In genomic region chr3:62570888-62571287, GRCh38 we compare ENCODE assay signal across 24 cellular contexts.
"Had no signal": no experiment of that assay in that cellular context is flagged by ENCODE, and none has a peak within 500 bp of the region (broad histone marks: within the 10 kb centered on the region; RNA-seq: fewer than 3 reads in every experiment).

No MANE protein-coding gene starts in this region.

- H3K4me2 ChIP-seq: smooth muscle cell had no signal

- H3K9me3 ChIP-seq: lower lobe of right lung, prostate gland, right atrium auricular region, suprapubic skin, transverse colon, vagina had no signal

- H3K4me3 Mint-ChIP-seq: immature natural killer cell; memory B cell; natural killer cell; stimulated activated naive CD8-positive, alpha-beta T cell treated with anti-CD3 and anti-CD28 coated beads, Interleukin-15, amount 100 ng/mL, for 72 hours had no signal

- H3K27me3 ChIP-seq: right atrium auricular region, suprapubic skin, transverse colon, vagina had no signal

- H3K4me1 Mint-ChIP-seq: immature natural killer cell; memory B cell; natural killer cell; stimulated activated naive CD8-positive, alpha-beta T cell treated with anti-CD3 and anti-CD28 coated beads, Interleukin-15, amount 100 ng/mL, for 72 hours had no signal

- H3K27ac ChIP-seq: coronary artery, lower lobe of right lung, prostate gland, right atrium auricular region, suprapubic skin, transverse colon, vagina had no signal

- DNase-seq: dermis blood vessel endothelial cell; effector memory CD4-positive, alpha-beta T cell; erythroblast; hypothalamus; immature natural killer cell; left ventricle myocardium superior; lower lobe of right lung; natural killer cell; occipital lobe; stimulated activated CD4-positive, alpha-beta T cell treated with anti-CD3 and anti-CD28 coated beads, Interleukin-12 subunit alpha, Interleukin-12 subunit beta, amount 100 ng/mL, for 4 hours; stimulated activated CD4-positive, alpha-beta T cell treated with anti-CD3 and anti-CD28 coated beads, Interleukin-1b, Interleukin-23, amount 100 ng/mL, for 48 hours; stimulated activated CD4-positive, alpha-beta T cell treated with anti-CD3 and anti-CD28 coated beads, Interleukin-4, amount 100 ng/mL, for 1 hour; stimulated activated CD8-positive, alpha-beta memory T cell treated with anti-CD3 and anti-CD28 coated beads, Interleukin-4, amount 100 ng/mL, for 48 hours; stimulated activated naive CD4-positive, alpha-beta T cell; stimulated activated naive CD8-positive, alpha-beta T cell treated with anti-CD3 and anti-CD28 coated beads, Interleukin-15, amount 100 ng/mL, for 72 hours; transverse colon had no signal

- H3K27ac Mint-ChIP-seq: immature natural killer cell; memory B cell; natural killer cell; stimulated activated naive CD8-positive, alpha-beta T cell treated with anti-CD3 and anti-CD28 coated beads, Interleukin-15, amount 100 ng/mL, for 72 hours had no signal

- H3K4me1 ChIP-seq: prostate gland, suprapubic skin, transverse colon, vagina had no signal

- ATAC-seq: left ventricle myocardium superior; lower lobe of right lung; natural killer cell; sciatic nerve; stimulated activated naive CD8-positive, alpha-beta T cell treated with anti-CD3 and anti-CD28 coated beads, Interleukin-15, amount 100 ng/mL, for 72 hours had no signal

- H3K36me3 ChIP-seq: lower lobe of right lung, prostate gland, right atrium auricular region, suprapubic skin, transverse colon, vagina had no signal

- H3K4me3 ChIP-seq: coronary artery, lower lobe of right lung, prostate gland, right atrium auricular region, smooth muscle cell, suprapubic skin, transverse colon, vagina had no signal

- H3K9me3 Mint-ChIP-seq: memory B cell; stimulated activated naive CD8-positive, alpha-beta T cell treated with anti-CD3 and anti-CD28 coated beads, Interleukin-15, amount 100 ng/mL, for 72 hours had no signal

- H3K36me3 Mint-ChIP-seq: immature natural killer cell, memory B cell, natural killer cell had no signal
